In the genomic region with DNA sequence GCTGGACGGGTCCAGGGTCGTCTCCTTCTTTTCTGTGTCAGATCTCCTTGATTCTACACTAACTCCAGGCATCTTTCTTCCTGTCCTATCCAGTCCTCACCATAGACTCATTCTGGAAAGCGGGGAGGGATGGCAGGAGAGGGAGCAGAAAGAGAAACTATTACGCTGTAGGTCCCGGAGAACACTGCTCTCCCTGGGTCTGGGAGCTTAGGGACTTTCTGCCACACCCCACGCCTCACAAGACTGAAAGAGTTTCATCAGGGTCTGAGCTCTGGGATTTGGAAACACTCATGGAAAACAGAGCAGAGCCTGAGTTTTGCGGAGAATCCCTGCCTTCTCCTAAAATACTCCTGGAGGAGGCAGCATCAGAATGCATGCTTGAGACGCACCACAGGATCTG, we compare ENCODE assay signal across 1 cellular context.
TF ChIP-seq lines count a peak whose summit lies in the region.

No MANE protein-coding gene starts in this region.

TF ChIP-seq in WTC11, 78 proteins besides CTCF, POLR2A, EP300 and RAD21 (continued from another document):
- TF ChIP-seq, protein P1, sequence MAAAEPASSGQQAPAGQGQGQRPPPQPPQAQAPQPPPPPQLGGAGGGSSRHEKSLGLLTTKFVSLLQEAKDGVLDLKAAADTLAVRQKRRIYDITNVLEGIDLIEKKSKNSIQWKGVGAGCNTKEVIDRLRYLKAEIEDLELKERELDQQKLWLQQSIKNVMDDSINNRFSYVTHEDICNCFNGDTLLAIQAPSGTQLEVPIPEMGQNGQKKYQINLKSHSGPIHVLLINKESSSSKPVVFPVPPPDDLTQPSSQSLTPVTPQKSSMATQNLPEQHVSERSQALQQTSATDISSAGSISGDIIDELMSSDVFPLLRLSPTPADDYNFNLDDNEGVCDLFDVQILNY (CRISPR knock-in tag; IDR thresholded peaks at IDR 0.05), result no peak
- TF ChIP-seq ESRRA (CRISPR knock-in tag; IDR thresholded peaks at IDR 0.05; ENCODE audit: borderline replicate concordance), result no peak
